ENCODE assay signal across 8 cellular contexts in genomic region chr21:34029724-34030528, GRCh38. TPM values are rescaled to one million over a fixed set of nuclear protein-coding genes. Genes with fewer than 3 reads are reported as not detected.
A peak's percentile ranks its signal among the peaks of the same experiment; 100 is the strongest.
DNase-seq lines count a peak whose midpoint lies in the region; ATAC-seq and FAIRE-seq lines count a peak whose summit lies in the region.

No MANE protein-coding gene starts in this region.

- ATAC-seq in GM19351 (IDR thresholded peaks at IDR 0.05; ENCODE audit: unreplicated experiment) (peak; percentile 97), HG03469 (IDR thresholded peaks at IDR 0.05; ENCODE audit: unreplicated experiment) (peak; percentile 88), T-helper 17 cell (peak; percentile 93)

- H3K36me3 Mint-ChIP-seq in T-helper 17 cell (ENCODE audit: low read depth) = no peaks in the 10 kb centered on the region

- H3K27ac Mint-ChIP-seq in T-helper 17 cell = peak overlapping the region; percentile 78

- peak overlapping the region; percentile 67 for H3K4me3 Mint-ChIP-seq in T-helper 17 cell

- H3K9me3 ChIP-seq in T-helper 17 cell (ENCODE audit: control insufficient read depth, low read length, poor library complexity, severe bottlenecking) = no peaks in the 10 kb centered on the region

- peaks cover 4% of the 10 kb centered on the region for H3K4me1 Mint-ChIP-seq in T-helper 17 cell

- peaks cover under 1% of the 10 kb centered on the region for H3K27me3 Mint-ChIP-seq in T-helper 17 cell

- FAIRE-seq in islet of Langerhans (lab: Jason Lieb, UNC) = peak; percentile 5

- in situ Hi-C loops in T47D (cut with HindIII; ENCODE audit: low pct_unique_long_range_greater_than_20kb, low sequenced_read_pairs) = no loop called here

- DNase-seq in AG20443 (ENCODE audit: low spot score) (peak; percentile 71), T-helper 17 cell (peak in 2 of 3 donors; percentile 19 to 24), T47D (ENCODE audit: low read depth in 1 of 2, low spot score in 1 of 2) (peak; percentile 55 to 93), NCI-H1694 (lab: John Stamatoyannopoulos, UW) (no peak)
- DNase-seq in stimulated activated CD4-positive, alpha-beta T cell treated with anti-CD3 and anti-CD28 coated beads, Interleukin-4, amount 100 ng/mL, for 4 hours = peak; percentile 7 to 42

RNA-seq across cellular contexts. Expression of gene MRPS6, which starts 43.5 kb away (rescaled TPM):
- total RNA-seq in T-helper 17 cell = 10 to 100 TPM; 21.0 to 26.5 TPM

RNA-seq across cellular contexts. Expression of gene SLC5A3, which starts 43.5 kb away (rescaled TPM):
- 1 to 10 TPM; 5.5 to 7.7 TPM for total RNA-seq in T-helper 17 cell
